8 cellular contexts compared by ENCODE assay signal in the genomic region with DNA sequence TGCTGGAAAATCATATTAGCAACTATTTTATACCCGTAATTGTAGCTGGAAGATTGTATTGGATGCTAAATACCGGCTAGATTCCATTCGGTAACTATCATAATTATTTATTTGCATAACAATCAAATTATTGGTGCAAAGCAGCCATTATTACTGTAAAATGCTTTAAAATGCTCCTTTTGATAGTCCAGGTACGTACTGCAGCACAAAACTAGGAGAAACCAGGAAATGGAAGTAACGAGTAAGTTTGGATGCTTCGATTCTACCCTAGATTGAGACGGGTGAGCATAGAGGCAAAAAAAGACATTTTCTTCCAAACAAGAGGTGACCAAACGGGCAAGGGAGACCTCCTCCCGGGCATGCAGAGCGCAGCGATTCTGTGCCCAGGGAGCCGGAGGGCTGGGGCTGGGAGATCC. TPM values are rescaled to one million over a fixed set of nuclear protein-coding genes. Genes with fewer than 3 reads are reported as not detected.
DNase-seq lines count a peak whose midpoint lies in the region; ATAC-seq and TF ChIP-seq lines count a peak whose summit lies in the region.

No MANE protein-coding gene starts in this region.

- 2 to 5% methylated on average over 12 of the region's 12 CpGs for WGBS in GM23248 (ENCODE audit: low coverage in 1 of 2, low lambda C conversion rate in 2 of 2, missing lambda C conversion rate in 2 of 2), 2 experiments
- 9% methylated on average over 9 of the region's 12 CpGs for WGBS in SK-N-SH (ENCODE audit: low lambda C conversion rate)

- peaks cover 19% of the 10 kb centered on the region for H3K4me1 Mint-ChIP-seq in progenitor cell of endocrine pancreas (ENCODE audit: low read depth)

- peak overlapping the region; percentile 63 for H3K4me3 ChIP-seq in BJ (ENCODE audit: low read depth, low read length)
- peak overlapping the region; percentile 96 for H3K4me3 ChIP-seq in GM23248
- peak overlapping the region; percentile 79 to 92 for H3K4me3 ChIP-seq in SK-N-SH (ENCODE audit: low read depth in 2 of 2, low read length in 1 of 2)
- H3K4me3 ChIP-seq in foreskin fibroblast (ENCODE audit: low read depth in 1 of 2, low read length in 2 of 2), result peak overlapping the region; percentile 72 to 78

- H2AFZ ChIP-seq in GM23248 (peak overlapping the region; percentile 88), SK-N-SH (ENCODE audit: low read depth) (peak overlapping the region; percentile 84)

- no peaks in the 10 kb centered on the region for H4K20me1 ChIP-seq in GM23248 (ENCODE audit: insufficient read depth)
- H4K20me1 ChIP-seq in SK-N-SH (ENCODE audit: insufficient read depth), result peaks cover 40% of the 10 kb centered on the region

- peaks cover 5% of the 10 kb centered on the region for H3K36me3 Mint-ChIP-seq in progenitor cell of endocrine pancreas (ENCODE audit: insufficient read depth)

- no peaks in the 10 kb centered on the region for H3K9me3 Mint-ChIP-seq in progenitor cell of endocrine pancreas (ENCODE audit: low read depth)

- H3K27me3 ChIP-seq in BJ (ENCODE audit: control insufficient read depth, insufficient read depth, low read length) (peaks cover 3% of the 10 kb centered on the region), GM23248 (replicated peaks; ENCODE audit: insufficient read depth) (no peaks in the 10 kb centered on the region), SK-N-SH (ENCODE audit: insufficient read depth) (no peaks in the 10 kb centered on the region)

- H3K79me2 ChIP-seq in GM23248 (ENCODE audit: insufficient read depth) (peaks cover 40% of the 10 kb centered on the region), SK-N-SH (ENCODE audit: insufficient read depth) (peaks cover 46% of the 10 kb centered on the region)

- H3K27ac ChIP-seq in GM23248 (peak overlapping the region; percentile 95), SK-N-SH (ENCODE audit: low read depth in 2 of 2, low read length in 1 of 2) (peak overlapping the region; percentile 94)

- H3K4me3 Mint-ChIP-seq in progenitor cell of endocrine pancreas (ENCODE audit: low read depth), result peak overlapping the region; percentile 94

- H3K36me3 ChIP-seq in BJ (ENCODE audit: control insufficient read depth, insufficient read depth, low read length) (no peaks in the 10 kb centered on the region), GM23248 (ENCODE audit: low read depth) (no peaks in the 10 kb centered on the region), SK-N-SH (replicated peaks in 1 of 2; ENCODE audit: control insufficient read depth in 1 of 2, insufficient read depth in 2 of 2, low read length in 1 of 2) (peaks cover 0 to 13% of the 10 kb centered on the region in 2 experiments)

- peak overlapping the region; percentile 99 for H3K27ac Mint-ChIP-seq in progenitor cell of endocrine pancreas

- H3K27me3 Mint-ChIP-seq in progenitor cell of endocrine pancreas, result peaks cover 4% of the 10 kb centered on the region

- TF ChIP-seq CTCF in BJ (IDR thresholded peaks at IDR 0.05; ENCODE audit: insufficient read depth, low read depth, low read length) (no peak), SK-N-SH (IDR thresholded peaks at IDR 0.05) (no peak), foreskin fibroblast (IDR thresholded peaks at IDR 0.05; ENCODE audit: low read depth, low read length) (no peak), progenitor cell of endocrine pancreas (IDR thresholded peaks at IDR 0.05; ENCODE audit: unreplicated experiment) (no peak)

- DNase-seq in BJ (ENCODE audit: low read depth), result no peak
- no peak for DNase-seq in GM23248
- DNase-seq in SK-N-SH, result no peak
- DNase-seq in foreskin fibroblast, result no peak
- DNase-seq in progenitor cell of endocrine pancreas (ENCODE audit: low spot score, unreplicated experiment), result no peak
- DNase-seq in stimulated activated CD4-positive, alpha-beta T cell treated with anti-CD3 and anti-CD28 coated beads, Interleukin-2, amount 100 ng/mL, for 24 hours, result no peak
- no peak for DNase-seq in SW480 (ENCODE audit: low spot score)

- no peak for ATAC-seq in HG03039 (IDR thresholded peaks at IDR 0.05; ENCODE audit: unreplicated experiment)

- peaks cover 15% of the 10 kb centered on the region for H3K4me1 ChIP-seq in GM23248 (ENCODE audit: insufficient read depth)
- H3K4me1 ChIP-seq in SK-N-SH (ENCODE audit: control insufficient read depth in 1 of 2, insufficient read depth in 2 of 2, low read depth in 1 of 2, low read length in 1 of 2), result peaks cover 0 to 2% of the 10 kb centered on the region in 2 experiments; a peak in 2 of 4 replicates

- no peaks in the 10 kb centered on the region for H3K9me2 ChIP-seq in GM23248 (ENCODE audit: insufficient read depth)
- H3K9me2 ChIP-seq in SK-N-SH, result no peaks in the 10 kb centered on the region

- in situ Hi-C loops in GM23248 (cut with MboI), result no loop called here

- no peak for TF ChIP-seq EP300 in SK-N-SH (IDR thresholded peaks at IDR 0.05; ENCODE audit: borderline replicate concordance in 1 of 2, low read depth in 1 of 2, low read length in 1 of 2)

- CTCF ChIA-PET in BJ (lab: Yijun Ruan, JAX) (interaction anchor here (1.0 to 1.5 kb wide), 4 partner anchors 12 to 203 kb away, joined by 3 to 6 read pairs (median 4); no protein-coding TSS in a partner anchor), SK-N-SH (lab: Yijun Ruan, JAX) (interaction anchor here (1.3 to 2.2 kb wide), 2 partner anchors 66 to 176 kb away, joined by 3 to 11 read pairs; a partner anchor contains a TSS)

- no peak for TF ChIP-seq RAD21 in SK-N-SH (IDR thresholded peaks at IDR 0.05; ENCODE audit: low read length)

- H3F3A ChIP-seq in GM23248 (ENCODE audit: insufficient read depth), result peaks cover 15% of the 10 kb centered on the region
- H3F3A ChIP-seq in SK-N-SH (replicated peaks; ENCODE audit: insufficient read depth), result peaks cover 5% of the 10 kb centered on the region

- peak overlapping the region; percentile 99 for H3K4me2 ChIP-seq in GM23248 (ENCODE audit: unreplicated experiment)
- peak overlapping the region; percentile 88 for H3K4me2 ChIP-seq in SK-N-SH

- H3K9me3 ChIP-seq in GM23248 (ENCODE audit: low read depth) (no peaks in the 10 kb centered on the region), SK-N-SH (no peaks in the 10 kb centered on the region)

- POLR2A ChIA-PET in BJ (lab: Charles Lee), result no interaction called here
- POLR2A ChIA-PET in SK-N-SH (lab: Yijun Ruan, JAX), result interaction anchor here (0.9 to 2.1 kb wide), 6 partner anchors 8 to 94 kb away, joined by 3 to 15 read pairs (median 4); no protein-coding TSS in a partner anchor

- H3K9ac ChIP-seq in GM23248 (peak overlapping the region; percentile 97), SK-N-SH (peak overlapping the region; percentile 96)

TF ChIP-seq in SK-N-SH, 30 proteins besides CTCF, POLR2A, EP300 and RAD21:
- TF ChIP-seq CHD2 (IDR thresholded peaks at IDR 0.05; ENCODE audit: low read length, partially characterized antibody) (no peak), MEF2A (IDR thresholded peaks at IDR 0.05; ENCODE audit: borderline replicate concordance, low read depth) (no peak), MXI1 (IDR thresholded peaks at IDR 0.05; ENCODE audit: low read depth, low read length) (no peak), POLR2AphosphoS5 (IDR thresholded peaks at IDR 0.05; ENCODE audit: low read depth, low read length) (no peak), RCOR1 (IDR thresholded peaks at IDR 0.05; ENCODE audit: low read length) (no peak), EZH2phosphoT487 (IDR thresholded peaks at IDR 0.05; ENCODE audit: borderline replicate concordance, low read depth) (no peak), SIN3A (IDR thresholded peaks at IDR 0.05; ENCODE audit: borderline replicate concordance, low read depth, low read length) (no peak), RFX5 (IDR thresholded peaks at IDR 0.05; ENCODE audit: low read length) (no peak), NFIC (IDR thresholded peaks at IDR 0.05; ENCODE audit: borderline replicate concordance) (no peak), GABPA (IDR thresholded peaks at IDR 0.05; ENCODE audit: low read depth) (no peak)
- TF ChIP-seq, protein P1, sequence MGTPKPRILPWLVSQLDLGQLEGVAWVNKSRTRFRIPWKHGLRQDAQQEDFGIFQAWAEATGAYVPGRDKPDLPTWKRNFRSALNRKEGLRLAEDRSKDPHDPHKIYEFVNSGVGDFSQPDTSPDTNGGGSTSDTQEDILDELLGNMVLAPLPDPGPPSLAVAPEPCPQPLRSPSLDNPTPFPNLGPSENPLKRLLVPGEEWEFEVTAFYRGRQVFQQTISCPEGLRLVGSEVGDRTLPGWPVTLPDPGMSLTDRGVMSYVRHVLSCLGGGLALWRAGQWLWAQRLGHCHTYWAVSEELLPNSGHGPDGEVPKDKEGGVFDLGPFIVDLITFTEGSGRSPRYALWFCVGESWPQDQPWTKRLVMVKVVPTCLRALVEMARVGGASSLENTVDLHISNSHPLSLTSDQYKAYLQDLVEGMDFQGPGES (IDR thresholded peaks at IDR 0.05; ENCODE audit: low read depth, low read length), result no peak
- TF ChIP-seq, protein P2, sequence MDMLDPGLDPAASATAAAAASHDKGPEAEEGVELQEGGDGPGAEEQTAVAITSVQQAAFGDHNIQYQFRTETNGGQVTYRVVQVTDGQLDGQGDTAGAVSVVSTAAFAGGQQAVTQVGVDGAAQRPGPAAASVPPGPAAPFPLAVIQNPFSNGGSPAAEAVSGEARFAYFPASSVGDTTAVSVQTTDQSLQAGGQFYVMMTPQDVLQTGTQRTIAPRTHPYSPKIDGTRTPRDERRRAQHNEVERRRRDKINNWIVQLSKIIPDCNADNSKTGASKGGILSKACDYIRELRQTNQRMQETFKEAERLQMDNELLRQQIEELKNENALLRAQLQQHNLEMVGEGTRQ (IDR thresholded peaks at IDR 0.05; ENCODE audit: borderline replicate concordance, low read depth, low read length), result no peak

RNA-seq across cellular contexts. Expression of a gene that starts 0.5 kb away (rescaled TPM):
- 48.9 and 67.7 TPM in 2 replicates for polyA plus RNA-seq in BJ (2011; rRNA removed)
- polyA minus RNA-seq in BJ (2011; rRNA and poly(A)+ RNA removed), result 20.0 and 24.6 TPM in 2 replicates
- total RNA-seq in GM23248 (2014; rRNA removed; shearing (Covaris generic)), result 78.9 and 80.9 TPM in 2 replicates
- polyA plus RNA-seq in GM23248 (2016; fragmentation: Nextera tagmentation; extraction: Ambion mirVana), result 54.3 and 55.0 TPM in 2 replicates
- polyA plus RNA-seq in SK-N-SH (2012; rRNA removed), result 44.5 and 56.5 TPM in 2 replicates
- 60.8 and 67.0 TPM in 2 replicates for polyA plus RNA-seq in SK-N-SH (2012; cell fraction: cytosol; rRNA removed)
- 37.1 and 64.3 TPM in 2 replicates for polyA plus RNA-seq in SK-N-SH (2012; cell fraction: nucleus; rRNA removed)
- total RNA-seq in progenitor cell of endocrine pancreas, result 90.2 and 91.0 TPM in 2 replicates
